In the genomic region with DNA sequence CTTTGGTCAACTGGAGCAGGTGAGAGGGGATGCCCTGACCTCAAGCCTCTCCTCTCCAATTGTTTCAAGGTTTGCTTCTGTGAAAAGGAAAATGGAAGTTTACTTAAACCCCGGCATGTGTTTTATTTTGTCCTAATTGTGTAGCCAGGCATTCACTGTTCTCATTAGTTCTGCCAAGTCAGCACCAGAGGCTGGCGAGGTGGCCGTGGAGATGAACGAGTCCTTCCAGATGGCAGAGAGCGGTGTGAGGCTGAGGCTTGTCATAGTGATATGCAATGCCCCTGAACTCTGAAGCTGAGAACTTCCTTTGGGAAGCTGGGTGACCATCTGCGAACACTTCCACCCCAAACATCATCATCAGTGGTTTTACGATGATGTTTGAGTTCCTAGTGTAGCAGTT, we compare ENCODE assay signal across 23 cellular contexts.
DNase-seq lines count a peak whose midpoint lies in the region; ATAC-seq, FAIRE-seq and TF ChIP-seq lines count a peak whose summit lies in the region.
"Had no signal": no experiment of that assay in that cellular context is flagged by ENCODE, and none has a peak within 500 bp of the region (broad histone marks: within the 10 kb centered on the region; RNA-seq: fewer than 3 reads in every experiment).

No MANE protein-coding gene starts in this region.

- no peak for TF ChIP-seq POLR2A in A549 (IDR thresholded peaks at IDR 0.05; ENCODE audit: low read length)
- no peak for TF ChIP-seq POLR2A in gastroesophageal sphincter (IDR thresholded peaks at IDR 0.05)

- no peak for ATAC-seq in A549
- no peak for ATAC-seq in gastroesophageal sphincter
- no peak for ATAC-seq in HG03039 (IDR thresholded peaks at IDR 0.05; ENCODE audit: unreplicated experiment)
- ATAC-seq in GM18870 (IDR thresholded peaks at IDR 0.05; ENCODE audit: unreplicated experiment) = no peak
- ATAC-seq: GM23338, HCT116 had no signal

- POLR2A ChIA-PET in A549 (lab: Yijun Ruan, JAX) = no interaction called here

- no peak overlapping the region for H3K4me2 ChIP-seq in A549
- H3K4me2 ChIP-seq: BLaER1 treated with 17β-estradiol and CSF1 and Interleukin-3, amounts not matched to agents 10 nM and 100 nM; GM23338 had no signal

- TF ChIP-seq CTCF in A549 (IDR thresholded peaks at IDR 0.05) = no peak
- TF ChIP-seq CTCF in gastroesophageal sphincter (IDR thresholded peaks at IDR 0.05) = no peak

- WGBS in A549 (ENCODE audit: missing lambda C conversion rate) = 76% methylated on average over 7 of the region's 7 CpGs
- 56 to 75% methylated on average over 6 to 7 of the region's 7 CpGs for WGBS in gastroesophageal sphincter (ENCODE audit: low coverage in 1 of 2), 2 donors

- CTCF ChIA-PET in A549 (lab: Yijun Ruan, JAX) = interaction anchor here (1.4 to 5.6 kb wide), 3 partner anchors 9 to 34 kb away, joined by 4 to 46 read pairs (median 5); no protein-coding TSS in a partner anchor

- no peak for TF ChIP-seq RAD21 in A549 (conservative IDR thresholded peaks at IDR 0.05 in 1 of 2, IDR thresholded peaks at IDR 0.05 in 1 of 2)

- H3K4me1 ChIP-seq in A549 (no peaks in the 10 kb centered on the region), gastroesophageal sphincter (no peaks in the 10 kb centered on the region)
- H3K4me1 ChIP-seq: BE2C; BLaER1 treated with 17β-estradiol and CSF1 and Interleukin-3, amounts not matched to agents 10 nM and 100 nM had no signal

- H3K36me3 ChIP-seq in gastroesophageal sphincter = no peaks in the 10 kb centered on the region
- H3K36me3 ChIP-seq: BE2C; BLaER1 treated with 17β-estradiol and CSF1 and Interleukin-3, amounts not matched to agents 10 nM and 100 nM had no signal

- peak; percentile 13 for DNase-seq in DMS 273 (lab: John Stamatoyannopoulos, UW; ENCODE audit: unreplicated experiment)
- no peak for DNase-seq in DMS 273 treated with DMSO at 0.1 percent for 48 hours (lab: John Stamatoyannopoulos, UW)
- DNase-seq in A549 (ENCODE audit: low read depth in 1 of 2, low spot score in 1 of 2) = no peak
- DNase-seq in RPMI8226 = peak; percentile 36
- DNase-seq: ACHN; AML-193; BE2C; Calu3; CD4-positive, alpha-beta T cell; COR-L47; DMS79; H9 had no signal

- TF ChIP-seq EP300 in A549 (IDR thresholded peaks at IDR 0.05) (no peak), gastroesophageal sphincter (IDR thresholded peaks at IDR 0.05) (no peak)

- H3K27me3 ChIP-seq in gastroesophageal sphincter = no peaks in the 10 kb centered on the region
- H3K27me3 ChIP-seq: BLaER1 treated with 17β-estradiol and CSF1 and Interleukin-3, amounts not matched to agents 10 nM and 100 nM had no signal

- H3K9me3 ChIP-seq in A549 = no peaks in the 10 kb centered on the region
- no peaks in the 10 kb centered on the region for H3K9me3 ChIP-seq in gastroesophageal sphincter
- H3K9me3 ChIP-seq: BE2C had no signal

- H3K4me3 ChIP-seq in A549 (no peak overlapping the region), gastroesophageal sphincter (no peak overlapping the region)
- H3K4me3 ChIP-seq: BLaER1 treated with 17β-estradiol and CSF1 and Interleukin-3, amounts not matched to agents 10 nM and 100 nM; GM23338 had no signal

- no peak for FAIRE-seq in A549 (lab: Jason Lieb, UNC)
- peak; percentile 21 for FAIRE-seq in islet of Langerhans (lab: Jason Lieb, UNC)
- FAIRE-seq: A204.1, G401.6, GM12892 had no signal

- H3K27ac ChIP-seq in A549 = no peak overlapping the region
- H3K27ac ChIP-seq in gastroesophageal sphincter = no peak overlapping the region
- H3K27ac ChIP-seq: 22Rv1; BLaER1 treated with 17β-estradiol and CSF1 and Interleukin-3, amounts not matched to agents 10 nM and 100 nM had no signal

TF ChIP-seq in A549, 52 proteins besides CTCF, POLR2A, EP300 and RAD21:
- TF ChIP-seq FOSL2 (IDR thresholded peaks at IDR 0.05) = no peak
- no peak for TF ChIP-seq FOSL2 (CRISPR knock-in tag; IDR thresholded peaks at IDR 0.05)
- TF ChIP-seq KDM5A (IDR thresholded peaks at IDR 0.05) = no peak
- TF ChIP-seq HDAC2 (IDR thresholded peaks at IDR 0.05) = no peak
- TF ChIP-seq MAFK (IDR thresholded peaks at IDR 0.05; ENCODE audit: partially characterized antibody) = peak; percentile 74
- TF ChIP-seq CHD4 (IDR thresholded peaks at IDR 0.05; ENCODE audit: borderline replicate concordance) = no peak
- TF ChIP-seq NFE2L2 (conservative IDR thresholded peaks at IDR 0.05; ENCODE audit: low read length) = no peak
- TF ChIP-seq ZSCAN20 (CRISPR knock-in tag; IDR thresholded peaks at IDR 0.05) = no peak
- TF ChIP-seq, protein P1, sequence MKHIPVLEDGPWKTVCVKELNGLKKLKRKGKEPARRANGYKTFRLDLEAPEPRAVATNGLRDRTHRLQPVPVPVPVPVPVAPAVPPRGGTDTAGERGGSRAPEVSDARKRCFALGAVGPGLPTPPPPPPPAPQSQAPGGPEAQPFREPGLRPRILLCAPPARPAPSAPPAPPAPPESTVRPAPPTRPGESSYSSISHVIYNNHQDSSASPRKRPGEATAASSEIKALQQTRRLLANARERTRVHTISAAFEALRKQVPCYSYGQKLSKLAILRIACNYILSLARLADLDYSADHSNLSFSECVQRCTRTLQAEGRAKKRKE (CRISPR knock-in tag; IDR thresholded peaks at IDR 0.05; ENCODE audit: low read depth) = no peak
TF ChIP-seq in A549: peak in this region for 1.

Comparison
In these comparisons a context has a peak if more than half of its experiments do, and no peak if none do; other contexts are left out.
1. DNase-seq: peak in DMS 273 (single experiment) and RPMI8226 (single experiment); none in DMS 273 treated with DMSO at 0.1 percent for 48 hours (single experiment) and A549 (0 of 2).